In the genomic region with DNA sequence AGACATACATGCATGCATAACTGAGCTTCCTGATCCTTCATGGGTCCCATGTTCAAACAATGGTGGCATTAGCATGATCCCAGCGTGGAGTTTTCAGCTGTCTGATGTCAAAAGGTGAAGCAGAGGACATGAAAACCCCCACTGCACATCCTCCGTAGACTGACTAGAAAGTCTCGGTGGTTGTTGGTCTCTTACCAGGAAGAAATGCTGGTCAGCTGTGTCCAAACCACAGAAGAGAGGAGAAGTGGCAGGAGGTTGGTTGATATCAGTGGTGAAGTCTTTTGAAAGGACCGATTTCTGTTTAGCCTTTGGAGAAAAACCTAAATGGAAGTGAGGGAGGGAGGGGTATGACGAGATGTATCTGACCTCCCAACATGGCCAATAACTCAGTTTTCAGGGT, we compare ENCODE assay signal across 3 cellular contexts.
"Had no signal": no experiment of that assay in that cellular context is flagged by ENCODE, and none has a peak within 500 bp of the region (broad histone marks: within the 10 kb centered on the region; RNA-seq: fewer than 3 reads in every experiment).

No MANE protein-coding gene starts in this region.

- ATAC-seq: GM12878 had no signal

- H3K4me3 ChIP-seq: GM12878 had no signal

- DNase-seq: GDM1, GF-D8 had no signal
